18 cellular contexts compared by ENCODE assay signal in genomic region chr14:91406451-91406850, GRCh38. TPM values are rescaled to one million over a fixed set of nuclear protein-coding genes. Genes with fewer than 3 reads are reported as not detected.
DNase-seq lines count a peak whose midpoint lies in the region; ATAC-seq, FAIRE-seq and TF ChIP-seq lines count a peak whose summit lies in the region.
"Had no signal": no experiment of that assay in that cellular context is flagged by ENCODE, and none has a peak within 500 bp of the region (broad histone marks: within the 10 kb centered on the region; RNA-seq: fewer than 3 reads in every experiment).

No MANE protein-coding gene starts in this region.

- no peaks in the 10 kb centered on the region for H3K27me3 ChIP-seq in BLaER1
- no peaks in the 10 kb centered on the region for H3K27me3 ChIP-seq in CD8-positive, alpha-beta T cell (ENCODE audit: insufficient read depth, low read length)
- H3K27me3 ChIP-seq: gastrocnemius medialis had no signal

- peaks cover 92% of the 10 kb centered on the region for H3K4me1 Mint-ChIP-seq in CD8-positive, alpha-beta T cell (ENCODE audit: low read depth)
- H3K4me1 Mint-ChIP-seq in activated CD4-positive, alpha-beta memory T cell treated with anti-CD3 and anti-CD28 coated beads, Interleukin-2, amount 10 ng/mL, durations not matched to agents 7 days and 5 days, result peaks cover 95% of the 10 kb centered on the region
- H3K4me1 Mint-ChIP-seq in memory B cell, result peaks cover 60% of the 10 kb centered on the region

- no peak for FAIRE-seq in HTR-8/SVneo (lab: Jason Lieb, UNC)

- H3K27ac ChIP-seq in BLaER1, result peak overlapping the region; percentile 57; the same call in 1 of the 2 replicates
- H3K27ac ChIP-seq in CD8-positive, alpha-beta T cell (ENCODE audit: low read depth, low read length), result peak overlapping the region; percentile 65
- H3K27ac ChIP-seq: gastrocnemius medialis, PC-9, SK-N-MC had no signal

- CTCF ChIA-PET in CD8-positive, alpha-beta T cell (lab: Charles Lee), result interaction anchor here (1.3 to 3.8 kb wide), 6 partner anchors 9 to 83 kb away, joined by 5 to 32 read pairs (median 8); partner anchors contain the start of gene CCDC88C
- CTCF ChIA-PET in activated CD4-positive, alpha-beta memory T cell treated with anti-CD3 and anti-CD28 coated beads, Interleukin-2, amount 10 ng/mL, durations not matched to agents 7 days and 5 days (lab: Charles Lee), result interaction anchor here (1.5 kb wide), 1 partner anchor 83 kb away, joined by 9 read pairs; no protein-coding TSS in a partner anchor

- peaks cover 47% of the 10 kb centered on the region for H3K36me3 ChIP-seq in BLaER1
- peaks cover 29% of the 10 kb centered on the region for H3K36me3 ChIP-seq in CD8-positive, alpha-beta T cell (ENCODE audit: insufficient read depth, low read length)
- H3K36me3 ChIP-seq: gastrocnemius medialis had no signal

- H3K4me3 Mint-ChIP-seq in CD8-positive, alpha-beta T cell, result peak overlapping the region; percentile 79
- no peak overlapping the region for H3K4me3 Mint-ChIP-seq in activated CD4-positive, alpha-beta memory T cell treated with anti-CD3 and anti-CD28 coated beads, Interleukin-2, amount 10 ng/mL, durations not matched to agents 7 days and 5 days
- H3K4me3 Mint-ChIP-seq in memory B cell, result no peak overlapping the region
- H3K4me3 Mint-ChIP-seq: H9, neural crest cell had no signal

- intact Hi-C loops in CD8-positive, alpha-beta T cell (cut with DNase I, micrococcal nuclease), result no loop called here

- peak overlapping the region; percentile 97 for H3K27ac Mint-ChIP-seq in CD8-positive, alpha-beta T cell
- peak overlapping the region; percentile 81 for H3K27ac Mint-ChIP-seq in activated CD4-positive, alpha-beta memory T cell treated with anti-CD3 and anti-CD28 coated beads, Interleukin-2, amount 10 ng/mL, durations not matched to agents 7 days and 5 days
- peak overlapping the region; percentile 79 for H3K27ac Mint-ChIP-seq in memory B cell

- H3K9ac ChIP-seq in BLaER1, result no peak overlapping the region

- POLR2A ChIA-PET in CD8-positive, alpha-beta T cell (lab: Charles Lee), result interaction anchor here (1.3 to 10.3 kb wide), 4 partner anchors 9 to 91 kb away, joined by 3 to 168 read pairs (median 7); partner anchors contain the start of gene CCDC88C
- POLR2A ChIA-PET in activated CD4-positive, alpha-beta memory T cell treated with anti-CD3 and anti-CD28 coated beads, Interleukin-2, amount 10 ng/mL, durations not matched to agents 7 days and 5 days (lab: Charles Lee), result interaction anchor here (0.8 to 11.9 kb wide), 4 partner anchors 9 to 68 kb away, joined by 3 to 308 read pairs (median 28); partner anchors contain the start of gene CCDC88C

- DNase-seq in CD8-positive, alpha-beta T cell, result no peak
- DNase-seq in activated CD4-positive, alpha-beta memory T cell treated with anti-CD3 and anti-CD28 coated beads, Interleukin-2, amount 10 ng/mL, durations not matched to agents 7 days and 5 days, result no peak
- DNase-seq in memory B cell (ENCODE audit: low spot score in 2 of 2) (no peak), midbrain (lab: John Stamatoyannopoulos, UW) (no peak), NOMO-1 (lab: John Stamatoyannopoulos, UW; ENCODE audit: unreplicated experiment in 2 of 2) (no peak), HTR-8/SVneo (ENCODE audit: insufficient read length, low spot score) (no peak)
- DNase-seq: activated CD8-positive, alpha-beta memory T cell treated with anti-CD3 and anti-CD28 coated beads, Interleukin-2, amount 50 U/mL, for 4 hours; gastrocnemius medialis; H9; NCI-H2029 treated with DMSO at 0.1 percent for 48 hours; NCI-H526; PC-9; retina had no signal

- H3K4me2 ChIP-seq in BLaER1, result no peak overlapping the region
- H3K4me2 ChIP-seq: PC-9 had no signal

- H3K9me3 Mint-ChIP-seq in CD8-positive, alpha-beta T cell, result no peaks in the 10 kb centered on the region
- no peaks in the 10 kb centered on the region for H3K9me3 Mint-ChIP-seq in activated CD4-positive, alpha-beta memory T cell treated with anti-CD3 and anti-CD28 coated beads, Interleukin-2, amount 10 ng/mL, durations not matched to agents 7 days and 5 days
- no peaks in the 10 kb centered on the region for H3K9me3 Mint-ChIP-seq in memory B cell
- H3K9me3 Mint-ChIP-seq: H9, neural crest cell had no signal

- peaks cover 69% of the 10 kb centered on the region for H3K36me3 Mint-ChIP-seq in CD8-positive, alpha-beta T cell
- peaks cover 77% of the 10 kb centered on the region for H3K36me3 Mint-ChIP-seq in activated CD4-positive, alpha-beta memory T cell treated with anti-CD3 and anti-CD28 coated beads, Interleukin-2, amount 10 ng/mL, durations not matched to agents 7 days and 5 days (ENCODE audit: low read depth)
- peaks cover 26% of the 10 kb centered on the region for H3K36me3 Mint-ChIP-seq in memory B cell

- no peak for TF ChIP-seq CTCF in CD8-positive, alpha-beta T cell (IDR thresholded peaks at IDR 0.05)

- ATAC-seq in CD8-positive, alpha-beta T cell, result no peak
- ATAC-seq in memory B cell (ENCODE audit: low read depth) (no peak), GM21786 (IDR thresholded peaks at IDR 0.05; ENCODE audit: unreplicated experiment) (no peak)
- ATAC-seq: gastrocnemius medialis had no signal

- peaks cover 100% of the 10 kb centered on the region for H4K20me1 ChIP-seq in BLaER1

- peaks cover 100% of the 10 kb centered on the region for H3K4me1 ChIP-seq in BLaER1
- H3K4me1 ChIP-seq in CD8-positive, alpha-beta T cell (ENCODE audit: insufficient read depth, low read length), result peaks cover 100% of the 10 kb centered on the region
- H3K4me1 ChIP-seq: gastrocnemius medialis had no signal

- H3K27me3 Mint-ChIP-seq in CD8-positive, alpha-beta T cell (ENCODE audit: low read depth), result no peaks in the 10 kb centered on the region
- no peaks in the 10 kb centered on the region for H3K27me3 Mint-ChIP-seq in activated CD4-positive, alpha-beta memory T cell treated with anti-CD3 and anti-CD28 coated beads, Interleukin-2, amount 10 ng/mL, durations not matched to agents 7 days and 5 days
- H3K27me3 Mint-ChIP-seq in memory B cell, result no peaks in the 10 kb centered on the region

- no peak overlapping the region for H3K4me3 ChIP-seq in BLaER1
- H3K4me3 ChIP-seq in CD8-positive, alpha-beta T cell (ENCODE audit: low read depth, low read length), result peak overlapping the region; percentile 33
- H3K4me3 ChIP-seq: gastrocnemius medialis, lung, PC-9, SK-N-MC had no signal

- no peaks in the 10 kb centered on the region for H3K9me3 ChIP-seq in BLaER1
- H3K9me3 ChIP-seq in CD8-positive, alpha-beta T cell (ENCODE audit: low read length), result no peaks in the 10 kb centered on the region
- H3K9me3 ChIP-seq: gastrocnemius medialis had no signal

RNA-seq across cellular contexts. Expression of gene CCDC88C, which starts 11.2 kb away (rescaled TPM):
- total RNA-seq in CD8-positive, alpha-beta T cell, result 100 to 1,000 TPM; 266 to 273 TPM
- total RNA-seq in activated CD4-positive, alpha-beta memory T cell treated with anti-CD3 and anti-CD28 coated beads, Interleukin-2, amount 10 ng/mL, durations not matched to agents 7 days and 5 days, result 100 to 1,000 TPM; 168 to 175 TPM
